In the genomic region with DNA sequence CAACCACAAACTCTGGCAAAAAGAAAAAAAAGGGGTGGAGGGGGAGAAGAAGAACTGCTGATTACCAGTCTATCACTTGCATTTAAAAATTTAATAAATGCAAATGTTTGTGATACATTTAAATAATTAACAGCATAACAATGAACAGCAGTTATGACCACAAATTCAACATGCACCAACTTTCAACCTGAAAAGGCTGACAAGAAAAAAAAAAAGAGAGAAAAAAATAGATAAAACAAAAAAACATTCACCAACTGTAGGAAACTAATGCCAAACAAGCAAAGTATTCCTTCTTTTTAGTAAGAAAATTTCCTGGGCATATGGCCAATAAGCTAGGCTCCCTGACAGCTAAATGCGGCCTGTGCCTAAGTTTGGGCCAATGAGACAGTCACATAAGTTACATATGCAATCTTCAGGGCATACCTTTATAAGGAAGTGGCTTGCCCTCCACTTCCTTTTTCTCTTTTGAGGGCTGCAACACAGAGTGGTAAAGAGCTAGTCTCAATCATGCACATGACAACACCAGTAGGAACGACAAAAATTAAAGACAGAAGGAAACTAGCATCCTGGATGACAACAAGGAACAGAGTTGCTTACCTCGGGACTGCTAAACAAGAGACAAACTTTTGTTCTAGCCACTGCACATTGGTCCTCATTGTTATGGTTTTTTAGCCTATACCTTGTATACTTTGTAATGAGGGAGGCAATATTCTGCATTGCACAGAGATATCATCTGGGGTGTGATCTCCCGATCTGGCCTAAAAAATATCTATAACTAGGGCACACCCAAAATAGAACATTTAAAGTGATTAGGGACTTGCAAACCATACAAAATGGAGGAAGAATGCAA, we compare ENCODE assay signal across 8 cellular contexts. TPM values are rescaled to one million over a fixed set of nuclear protein-coding genes. Genes with fewer than 3 reads are reported as not detected.
A peak's percentile ranks its signal among the peaks of the same experiment; 100 is the strongest.
DNase-seq lines count a peak whose midpoint lies in the region; ATAC-seq, FAIRE-seq and TF ChIP-seq lines count a peak whose summit lies in the region.

No MANE protein-coding gene starts in this region.

- H3K36me3 ChIP-seq in keratinocyte (ENCODE audit: control insufficient read depth in 2 of 2, extremely low read depth in 1 of 2, insufficient read depth in 2 of 2, low read length in 2 of 2), result no peaks in the 10 kb centered on the region
- no peaks in the 10 kb centered on the region for H3K36me3 ChIP-seq in thoracic aorta
- H3K36me3 ChIP-seq in uterus, result no peaks in the 10 kb centered on the region

- H3K9me3 Mint-ChIP-seq in activated naive CD4-positive, alpha-beta T cell treated with anti-CD3 and anti-CD28 coated beads, Interleukin-2, amount 10 ng/mL, durations not matched to agents 7 days and 5 days, result peaks cover 3% of the 10 kb centered on the region

- H3K36me3 Mint-ChIP-seq in activated naive CD4-positive, alpha-beta T cell treated with anti-CD3 and anti-CD28 coated beads, Interleukin-2, amount 10 ng/mL, durations not matched to agents 7 days and 5 days, result peaks cover 41% of the 10 kb centered on the region

- H3K27ac Mint-ChIP-seq in activated naive CD4-positive, alpha-beta T cell treated with anti-CD3 and anti-CD28 coated beads, Interleukin-2, amount 10 ng/mL, durations not matched to agents 7 days and 5 days, result no peak overlapping the region

- H3K79me2 ChIP-seq in keratinocyte (ENCODE audit: control insufficient read depth, insufficient read depth, low read length), result peaks cover 31% of the 10 kb centered on the region

- H3K9me3 ChIP-seq in keratinocyte (ENCODE audit: control insufficient read depth, low read depth, low read length), result no peaks in the 10 kb centered on the region
- no peaks in the 10 kb centered on the region for H3K9me3 ChIP-seq in thoracic aorta
- H3K9me3 ChIP-seq in uterus, result no peaks in the 10 kb centered on the region

- H3K27ac ChIP-seq in keratinocyte (ENCODE audit: control insufficient read depth, insufficient read depth, low read length) (no peak overlapping the region), thoracic aorta (peak overlapping the region in 1 of 2 donors; percentile 31), uterus (peak overlapping the region in 1 of 2 donors; percentile 45)

- peak overlapping the region in 1 of 3 experiments; percentile 24 for H3K4me3 ChIP-seq in keratinocyte (ENCODE audit: control insufficient read depth in 2 of 3, extremely low read depth in 1 of 3, insufficient read depth in 2 of 3, low read depth in 1 of 3, low read length in 3 of 3)
- H3K4me3 ChIP-seq in thoracic aorta, result peak overlapping the region; percentile 19
- H3K4me3 ChIP-seq in uterus, result no peak overlapping the region

- no peak for TF ChIP-seq CTCF in keratinocyte (optimal IDR thresholded peaks at IDR 0.05 in 1 of 3, IDR thresholded peaks at IDR 0.05 in 1 of 3, conservative IDR thresholded peaks at IDR 0.05 in 1 of 3; ENCODE audit: extremely low read depth in 1 of 3, insufficient read depth in 2 of 3, low read length in 3 of 3)
- TF ChIP-seq CTCF in thoracic aorta (IDR thresholded peaks at IDR 0.05), result no peak
- TF ChIP-seq CTCF in uterus (IDR thresholded peaks at IDR 0.05), result no peak

- intact Hi-C loops in uterus (cut with DNase I; ENCODE audit: low total_unique reads), result no loop called here

- DNase-seq in NAMALWA (ENCODE audit: low spot score), result peak; percentile 52
- DNase-seq in activated naive CD4-positive, alpha-beta T cell treated with anti-CD3 and anti-CD28 coated beads, Interleukin-2, amount 10 ng/mL, durations not matched to agents 7 days and 5 days, result peak; percentile 69
- DNase-seq in keratinocyte (ENCODE audit: low read depth, low spot score), result no peak
- no peak for DNase-seq in thoracic aorta (ENCODE audit: low spot score)
- DNase-seq in NCI-H524 treated with DMSO at 0.1 percent for 48 hours (lab: John Stamatoyannopoulos, UW), result no peak
- no peak for DNase-seq in uterus

- H3K27me3 ChIP-seq in keratinocyte (ENCODE audit: control insufficient read depth, extremely low read depth, insufficient read depth, low read length) (no peaks in the 10 kb centered on the region), thoracic aorta (replicated peaks; ENCODE audit: insufficient read depth) (no peaks in the 10 kb centered on the region), uterus (no peaks in the 10 kb centered on the region)

- peak overlapping the region; percentile 63 for H3K4me3 Mint-ChIP-seq in activated naive CD4-positive, alpha-beta T cell treated with anti-CD3 and anti-CD28 coated beads, Interleukin-2, amount 10 ng/mL, durations not matched to agents 7 days and 5 days

- no peaks in the 10 kb centered on the region for H3K27me3 Mint-ChIP-seq in activated naive CD4-positive, alpha-beta T cell treated with anti-CD3 and anti-CD28 coated beads, Interleukin-2, amount 10 ng/mL, durations not matched to agents 7 days and 5 days

- FAIRE-seq in keratinocyte (lab: Jason Lieb, UNC), result no peak

- CTCF ChIA-PET in activated naive CD4-positive, alpha-beta T cell treated with anti-CD3 and anti-CD28 coated beads, Interleukin-2, amount 10 ng/mL, durations not matched to agents 7 days and 5 days (lab: Charles Lee), result interaction anchor here (1.3 kb wide), 1 partner anchor 9 kb away, joined by 5 read pairs; no protein-coding TSS in a partner anchor

- dilution Hi-C loops in keratinocyte (cut with MboI; ENCODE audit: extremely low pct_ligation_motif_present, low sequenced_read_pairs), result no loop called here

- H3K4me1 Mint-ChIP-seq in activated naive CD4-positive, alpha-beta T cell treated with anti-CD3 and anti-CD28 coated beads, Interleukin-2, amount 10 ng/mL, durations not matched to agents 7 days and 5 days, result peaks cover 32% of the 10 kb centered on the region

- no peak overlapping the region for H3K9ac ChIP-seq in keratinocyte (ENCODE audit: control insufficient read depth, extremely low read depth, insufficient read depth, low read length)

- peak overlapping the region; percentile 46 for H2AFZ ChIP-seq in keratinocyte (ENCODE audit: control insufficient read depth, low read length)

- H3K4me2 ChIP-seq in keratinocyte (ENCODE audit: control insufficient read depth, extremely low read depth, insufficient read depth, low read depth, low read length), result peak overlapping the region; percentile 44

- peaks cover 10% of the 10 kb centered on the region for H3K4me1 ChIP-seq in keratinocyte (ENCODE audit: control insufficient read depth, extremely low read depth, insufficient read depth, low read length)
- H3K4me1 ChIP-seq in thoracic aorta (ENCODE audit: control insufficient read depth in 1 of 2, low read depth in 2 of 2), result peaks cover 30 to 46% of the 10 kb centered on the region in 2 donors
- H3K4me1 ChIP-seq in uterus, result peaks cover 10 to 15% of the 10 kb centered on the region in 2 donors

- peaks cover 3% of the 10 kb centered on the region for H4K20me1 ChIP-seq in keratinocyte (ENCODE audit: control insufficient read depth, extremely low read depth, insufficient read depth, low read length)

- peak; percentile 77 for ATAC-seq in GM18861 (IDR thresholded peaks at IDR 0.05; ENCODE audit: unreplicated experiment)
- ATAC-seq in HG02623 (IDR thresholded peaks at IDR 0.05; ENCODE audit: unreplicated experiment), result peak; percentile 82
- ATAC-seq in thoracic aorta (ENCODE audit: insufficient number of reproducible peaks, low FRiP score, low read depth), result no peak

- peaks cover 5% of the 10 kb centered on the region for H3K9me1 ChIP-seq in keratinocyte (ENCODE audit: control insufficient read depth, extremely low read depth, insufficient read depth, low read length)

- no peak for TF ChIP-seq POLR2A in uterus (IDR thresholded peaks at IDR 0.05)

RNA-seq across cellular contexts. Expression of a gene that starts 24.2 kb away (rescaled TPM):
- 4.4 to 6.8 TPM (median 5.1 TPM) in 3 replicates for polyA plus RNA-seq in keratinocyte
- polyA plus RNA-seq in keratinocyte (2011; ENCODE audit: low read depth), result 1.7 TPM
- 3.3 and 4.1 TPM in 2 replicates for polyA plus RNA-seq in keratinocyte (2011; cell fraction: cytosol; rRNA removed)
- 5.5 and 5.8 TPM in 2 replicates for polyA plus RNA-seq in keratinocyte (2011; cell fraction: nucleus; rRNA removed)
- 2.1 and 8.9 TPM in 2 replicates for polyA plus RNA-seq in keratinocyte (2012; ENCODE audit: low replicate concordance)
- polyA minus RNA-seq in keratinocyte, result 4.3 to 5.9 TPM (median 4.5 TPM) in 3 replicates
- 5.4 TPM for polyA minus RNA-seq in keratinocyte (2011; cell fraction: cytosol; rRNA and poly(A)+ RNA removed)
- 8.0 and 9.9 TPM in 2 replicates for polyA minus RNA-seq in keratinocyte (2011; cell fraction: nucleus; rRNA and poly(A)+ RNA removed)
- total RNA-seq in thoracic aorta, result 10 to 100 TPM; 21.2 to 21.3 TPM
- 10 to 100 TPM in 3 of 4 donors, 1 to 10 TPM in 1; 7.6 to 30.3 (median 17.0) TPM for total RNA-seq in uterus

RNA-seq across cellular contexts. Expression of a gene that starts 28.8 kb away (rescaled TPM):
- 7.1 to 10.4 TPM (median 9.5 TPM) in 3 replicates for polyA plus RNA-seq in keratinocyte
- polyA plus RNA-seq in keratinocyte (2011; ENCODE audit: low read depth), result 14.3 TPM
- polyA plus RNA-seq in keratinocyte (2011; cell fraction: cytosol; rRNA removed), result 4.1 and 5.5 TPM in 2 replicates
- 7.8 and 11.9 TPM in 2 replicates for polyA plus RNA-seq in keratinocyte (2011; cell fraction: nucleus; rRNA removed)
- 7.0 and 7.2 TPM in 2 replicates for polyA plus RNA-seq in keratinocyte (2012; ENCODE audit: low replicate concordance)
- 2.1 to 56.2 TPM (median 21.1 TPM) in 3 replicates for polyA minus RNA-seq in keratinocyte
- 8.4 TPM for polyA minus RNA-seq in keratinocyte (2011; cell fraction: cytosol; rRNA and poly(A)+ RNA removed)
- polyA minus RNA-seq in keratinocyte (2011; cell fraction: nucleus; rRNA and poly(A)+ RNA removed), result 16.1 and 30.9 TPM in 2 replicates
- total RNA-seq in thoracic aorta (10 to 100 TPM; 16.1 to 23.5 TPM), uterus (10 to 100 TPM; 33.5 to 56.4 (median 38.3) TPM)

Comparison
In these comparisons a context has a peak if more than half of its experiments do, and no peak if none do; other contexts are left out.
1. DNase-seq: peak in NAMALWA (single experiment) and activated naive CD4-positive, alpha-beta T cell treated with anti-CD3 and anti-CD28 coated beads, Interleukin-2, amount 10 ng/mL, durations not matched to agents 7 days and 5 days (single experiment); none in keratinocyte (single experiment), thoracic aorta (single experiment), NCI-H524 treated with DMSO at 0.1 percent for 48 hours (single experiment) and uterus (0 of 2).